ENCODE assay signal across 8 cellular contexts in genomic region chr1:28235746-28236655, GRCh38. TPM values are rescaled to one million over a fixed set of nuclear protein-coding genes. Genes with fewer than 3 reads are reported as not detected.
DNase-seq lines count a peak whose midpoint lies in the region; ATAC-seq, FAIRE-seq and TF ChIP-seq lines count a peak whose summit lies in the region.

Gene ATP5IF1, plus strand, starts transcription at chr1:28236124. Its CDS starts 60 bp downstream, at chr1:28236184.

- peak within 1 kb of the TSS; percentile 94 for H3K4me2 ChIP-seq in HepG2 (ENCODE audit: low read depth, low read length)

- peak within 1 kb of the TSS; percentile 92 for H3K9ac ChIP-seq in HepG2 (ENCODE audit: insufficient read depth, low read depth, low read length)

- TF ChIP-seq RAD21 in HepG2 (CRISPR knock-in tag; IDR thresholded peaks at IDR 0.05) = no peak; the same call in 1 of the 2 replicates

- peaks cover 42% of the 10 kb centered on the region for H3K79me2 ChIP-seq in HepG2 (ENCODE audit: insufficient read depth, low read length)

- peaks cover 40% of the 10 kb centered on the region for H3K4me1 ChIP-seq in HepG2 (ENCODE audit: insufficient read depth, low read length)

- peak; percentile 95 to 99 for TF ChIP-seq POLR2A in HepG2 (IDR thresholded peaks at IDR 0.05; ENCODE audit: insufficient read depth in 1 of 2, low read depth in 2 of 2, low read length in 2 of 2)

- POLR2A ChIA-PET in HepG2 (lab: Yijun Ruan, JAX) = interaction anchor here (0.5 to 4.5 kb wide), 23 partner anchors 8 to 413 kb away, joined by 3 to 61 read pairs (median 5); partner anchors contain the start of genes EYA3, MED18, PHACTR4 and PPP1R8

- peak within 1 kb of the TSS; percentile 83 for H2AFZ ChIP-seq in HepG2 (ENCODE audit: low read length)

- peak within 1 kb of the TSS; percentile 82 to 95 (median 93) for H3K4me3 ChIP-seq in HepG2 (replicated peaks in 1 of 3; ENCODE audit: insufficient read depth in 1 of 3, low read depth in 2 of 3, low read length in 3 of 3)

- no peaks in the 10 kb centered on the region; a peak in 4 of 5 replicates for H3K36me3 ChIP-seq in HepG2 (replicated peaks in 1 of 2; ENCODE audit: control insufficient read depth in 1 of 2, insufficient read depth in 2 of 2, low read length in 2 of 2)

- TF ChIP-seq EP300 in HepG2 (IDR thresholded peaks at IDR 0.05; ENCODE audit: low read depth in 2 of 2, low read length in 2 of 2) = no peak
- no peak for TF ChIP-seq EP300 in HepG2 (CRISPR knock-in tag; IDR thresholded peaks at IDR 0.05; ENCODE audit: borderline replicate concordance)

- CTCF ChIA-PET in HepG2 (lab: Yijun Ruan, JAX; ENCODE audit: low intra/inter-chr PET ratio, low total read pairs) = no interaction called here

- intact Hi-C loops in HepG2 (cut with micrococcal nuclease; ENCODE audit: unreplicated experiment) = no loop called here

- H4K20me1 ChIP-seq in HepG2 (ENCODE audit: insufficient read depth, low read length) = no peaks in the 10 kb centered on the region

- FAIRE-seq in HepG2 (lab: Jason Lieb, UNC) = peak; percentile 91

- WGBS in HepG2 (ENCODE audit: low lambda C conversion rate) = 1% methylated on average over 32 of the region's 61 CpGs

- DNase-seq in CD1c-positive myeloid dendritic cell (ENCODE audit: extremely low spot score) (peak; percentile 98), NCI-H748 treated with DMSO at 0.1 percent for 48 hours (lab: John Stamatoyannopoulos, UW) (peak; percentile 86), dermis microvascular lymphatic vessel endothelial cell (ENCODE audit: low read depth in 2 of 2) (peak; percentile 95 to 98), HepG2 (ENCODE audit: low spot score) (peak; percentile 96)
- DNase-seq in activated CD4-positive, alpha-beta T cell treated with anti-CD3 and anti-CD28 coated beads, Interleukin-2, amount 50 U/mL, for 24 hours (ENCODE audit: low read depth in 1 of 2, low spot score in 1 of 2) = peak; percentile 82 to 96
- DNase-seq in stimulated activated CD4-positive, alpha-beta T cell treated with anti-CD3 and anti-CD28 coated beads, Interleukin-4, amount 100 ng/mL, for 1 hour = peak; percentile 93

- ATAC-seq in GM19397 (IDR thresholded peaks at IDR 0.05; ENCODE audit: unreplicated experiment) (peak; percentile 89), HG03565 (IDR thresholded peaks at IDR 0.05; ENCODE audit: unreplicated experiment) (peak; percentile 74), HepG2 (peak; percentile 96)

- H3K27me3 ChIP-seq in HepG2 (ENCODE audit: control insufficient read depth in 1 of 2, insufficient read depth in 2 of 2, low read length in 2 of 2) = peaks cover 0 to 2% of the 10 kb centered on the region in 2 experiments; a peak in 1 of 5 replicates

- in situ Hi-C loops in HepG2 (cut with HindIII; ENCODE audit: extremely low pct_ligation_motif_present, low pct_unique_long_range_greater_than_20kb) = loop anchor here (25.0 kb wide), 1 partner anchor 351 kb away; the partner anchor contains the start of gene RAB42

- TSS peak; percentile 75 for BruUV-seq in HepG2 (replicated peaks; lab: Mats Ljungman, UMichigan)

- no peak; the same call in 1 of the 2 replicates for TF ChIP-seq CTCF in HepG2 (CRISPR knock-in tag; IDR thresholded peaks at IDR 0.05)

- H3K27ac ChIP-seq in HepG2 (ENCODE audit: extremely low read length, insufficient read depth, low read length) = peak within 1 kb of the TSS; percentile 91

- H3K9me3 ChIP-seq in HepG2 (ENCODE audit: low read length) = no peaks in the 10 kb centered on the region

TF ChIP-seq in HepG2, 621 proteins besides CTCF, POLR2A, EP300 and RAD21 (continues in another document):
- TF ChIP-seq TIGD3 (CRISPR knock-in tag; IDR thresholded peaks at IDR 0.05; ENCODE audit: borderline replicate concordance) (peak; percentile 66; the same call in 1 of the 2 replicates), TFDP2 (CRISPR knock-in tag; IDR thresholded peaks at IDR 0.05) (peak; percentile 70), ZNF337 (CRISPR knock-in tag; IDR thresholded peaks at IDR 0.05; ENCODE audit: borderline replicate concordance, low read depth) (no peak), RORA (CRISPR knock-in tag; IDR thresholded peaks at IDR 0.05) (no peak), GTF3A (CRISPR knock-in tag; conservative IDR thresholded peaks at IDR 0.05) (peak; percentile 83; the same call in 1 of the 2 replicates), DDIT3 (CRISPR knock-in tag; IDR thresholded peaks at IDR 0.05) (no peak), TSC22D2 (CRISPR knock-in tag; IDR thresholded peaks at IDR 0.05; ENCODE audit: borderline replicate concordance) (0 out of 2 replicates have a peak, but pooled peaks have one; percentile 9), ATF7 (IDR thresholded peaks at IDR 0.05) (no peak), ATF7 (CRISPR knock-in tag; IDR thresholded peaks at IDR 0.05) (0 out of 2 replicates have a peak, but pooled peaks have one; percentile 25), BCL3 (CRISPR knock-in tag; IDR thresholded peaks at IDR 0.05) (peak; percentile 60; the same call in 1 of the 2 replicates), ZNF34 (CRISPR knock-in tag; IDR thresholded peaks at IDR 0.05; ENCODE audit: borderline replicate concordance) (peak; percentile 88; the same call in 1 of the 2 replicates), KAT7 (CRISPR knock-in tag; IDR thresholded peaks at IDR 0.05; ENCODE audit: borderline replicate concordance) (peak; percentile 96), WIZ (CRISPR knock-in tag; IDR thresholded peaks at IDR 0.05) (no peak), ZNF205 (CRISPR knock-in tag; IDR thresholded peaks at IDR 0.05) (0 out of 2 replicates have a peak, but pooled peaks have one; percentile 60)

RNA-seq across cellular contexts. Expression of gene ATP5IF1, which starts in this region (rescaled TPM):
- total RNA-seq in dermis microvascular lymphatic vessel endothelial cell = 85.6 and 121 TPM in 2 replicates
- 131 and 143 TPM in 2 replicates for total RNA-seq in HepG2 (2016; rRNA removed; fragmentation: Illumina TruSeq; extraction: Trizol)
- 48.9 and 52.9 TPM in 2 replicates for total RNA-seq in HepG2 (2016; cell fraction: cytosol; rRNA removed; fragmentation: Illumina TruSeq; extraction: Trizol; ENCODE audit: low read depth)
- total RNA-seq in HepG2 (2016; cell fraction: insoluble cytoplasmic fraction; rRNA removed; fragmentation: Illumina TruSeq; extraction: Trizol) = 135 and 167 TPM in 2 replicates
- 52.5 and 57.7 TPM in 2 replicates for total RNA-seq in HepG2 (2016; cell fraction: membrane; rRNA removed; fragmentation: Illumina TruSeq; extraction: Trizol)
- total RNA-seq in HepG2 (2016; cell fraction: nucleus; rRNA removed; fragmentation: Illumina TruSeq; extraction: Trizol) = 53.2 and 53.6 TPM in 2 replicates
- 85.5 and 97.7 TPM in 2 replicates for polyA plus RNA-seq in HepG2 (2011; rRNA removed)
- polyA plus RNA-seq in HepG2 (2011; cell fraction: cytosol; rRNA removed) = 137 and 146 TPM in 2 replicates
- 78.4 and 120 TPM in 2 replicates for polyA plus RNA-seq in HepG2 (2011; cell fraction: nucleus; rRNA removed)
- polyA plus RNA-seq in HepG2 (2012) = 116 and 168 TPM in 2 replicates
- 56.9 and 60.0 TPM in 2 replicates for polyA plus RNA-seq in HepG2 (2016; cell fraction: cytosol; fragmentation: Illumina TruSeq; extraction: Trizol; ENCODE audit: low read depth)
- polyA plus RNA-seq in HepG2 (2016; cell fraction: insoluble cytoplasmic fraction; fragmentation: Illumina TruSeq; extraction: Trizol; ENCODE audit: low read depth) = 155 and 173 TPM in 2 replicates
- polyA plus RNA-seq in HepG2 (2016; cell fraction: membrane; fragmentation: Illumina TruSeq; extraction: Trizol; ENCODE audit: low read depth) = 59.9 and 60.4 TPM in 2 replicates
- polyA plus RNA-seq in HepG2 (2016; cell fraction: nucleus; fragmentation: Illumina TruSeq; extraction: Trizol; ENCODE audit: insufficient read depth, low read depth) = 116 and 123 TPM in 2 replicates
- 26.2 and 37.8 TPM in 2 replicates for polyA minus RNA-seq in HepG2 (2011; rRNA and poly(A)+ RNA removed; ENCODE audit: low replicate concordance)
- 26.0 and 33.5 TPM in 2 replicates for polyA minus RNA-seq in HepG2 (2011; cell fraction: cytosol; rRNA and poly(A)+ RNA removed)
- 17.9 and 22.1 TPM in 2 replicates for polyA minus RNA-seq in HepG2 (2011; cell fraction: nucleus; rRNA and poly(A)+ RNA removed)

Comparison
In these comparisons a context has a peak if more than half of its experiments do, and no peak if none do; other contexts are left out.
1. Peak in every context shown above with its lines: DNase-seq, ATAC-seq, H3K4me3 ChIP-seq and H3K27ac ChIP-seq.